Comparison of ENCODE assay signal across 31 cellular contexts in genomic region chr5:111107371-111107770, GRCh38. TPM values are rescaled to one million over a fixed set of nuclear protein-coding genes. Genes with fewer than 3 reads are reported as not detected.
"Had no signal": no experiment of that assay in that cellular context is flagged by ENCODE, and none has a peak within 500 bp of the region (broad histone marks: within the 10 kb centered on the region; RNA-seq: fewer than 3 reads in every experiment).

No MANE protein-coding gene starts in this region.

- H3K4me1 ChIP-seq: adrenal gland, colonic mucosa, gastroesophageal sphincter, heart right ventricle had no signal

- H3K27me3 ChIP-seq: adrenal gland, body of pancreas, colonic mucosa, dorsolateral prefrontal cortex, gastroesophageal sphincter, heart right ventricle had no signal

- DNase-seq: activated B cell treated with CpG ODN at 0.5 μM for 24 hours; activated CD4-positive, alpha-beta memory T cell treated with anti-CD3 and anti-CD28 coated beads, Interleukin-2, amount 10 ng/mL, durations not matched to agents 7 days and 5 days; activated CD4-positive, alpha-beta T cell treated with anti-CD3 and anti-CD28 coated beads, Interleukin-2, amount 10 ng/mL, durations not matched to agents 24 days and 14 days; activated CD4-positive, alpha-beta T cell treated with anti-CD3 and anti-CD28 coated beads, Interleukin-2, amount 50 U/mL, for 4 hours; activated CD8-positive, alpha-beta memory T cell treated with anti-CD3 and anti-CD28 coated beads, Interleukin-2, amount 50 U/mL, for 48 hours; activated gamma-delta T cell; activated naive CD4-positive, alpha-beta T cell; activated naive CD4-positive, alpha-beta T cell treated with anti-CD3 and anti-CD28 coated beads, Interleukin-2, amount 10 ng/mL, durations not matched to agents 7 days and 5 days; activated T-cell treated with anti-CD3 and anti-CD28 coated beads for 4 hours; activated T-cell treated with anti-CD3 and anti-CD28 coated beads, Interleukin-2, amount 50 U/mL, for 24 hours; activated T-cell treated with anti-CD3 and anti-CD28 coated beads, Interleukin-2, amount 50 U/mL, for 72 hours; adrenal gland; amygdala; aorta; body of pancreas; caudate nucleus; colonic mucosa; dorsolateral prefrontal cortex; effector memory CD4-positive, alpha-beta T cell; endodermal cell; heart right ventricle; SW 1271; T-cell; T1000; WERI-Rb-1 had no signal

- H3K4me3 Mint-ChIP-seq: activated B cell treated with CpG ODN at 0.5 μM for 24 hours; activated CD4-positive, alpha-beta memory T cell treated with anti-CD3 and anti-CD28 coated beads, Interleukin-2, amount 10 ng/mL, durations not matched to agents 7 days and 5 days; activated CD4-positive, alpha-beta T cell treated with anti-CD3 and anti-CD28 coated beads, Interleukin-2, amount 10 ng/mL, durations not matched to agents 24 days and 14 days; activated naive CD4-positive, alpha-beta T cell treated with anti-CD3 and anti-CD28 coated beads, Interleukin-2, amount 10 ng/mL, durations not matched to agents 7 days and 5 days; activated naive CD8-positive, alpha-beta T cell; activated T-cell treated with anti-CD3 and anti-CD28 coated beads, Interleukin-2, amount 50 U/mL, for 24 hours; activated T-cell treated with anti-CD3 and anti-CD28 coated beads, Interleukin-2, amount 50 U/mL, for 72 hours; endodermal cell; T-cell; T-helper 1 cell treated with Interleukin-12 subunit alpha and Interleukin-12 subunit beta and Interleukin-4 antibody, amounts not matched to agents 30 μg/mL and 1 μg/mL, for 36 hours; T-helper 2 cell treated with Interferon-gamma antibody and Interleukin-4, amounts not matched to agents 5 μg/mL and 100 μg/mL, for 36 hours had no signal

- H3K27me3 Mint-ChIP-seq: activated B cell treated with CpG ODN at 0.5 μM for 24 hours; activated CD4-positive, alpha-beta memory T cell treated with anti-CD3 and anti-CD28 coated beads, Interleukin-2, amount 10 ng/mL, durations not matched to agents 7 days and 5 days; activated CD4-positive, alpha-beta T cell treated with anti-CD3 and anti-CD28 coated beads, Interleukin-2, amount 10 ng/mL, durations not matched to agents 24 days and 14 days; activated naive CD4-positive, alpha-beta T cell treated with anti-CD3 and anti-CD28 coated beads, Interleukin-2, amount 10 ng/mL, durations not matched to agents 7 days and 5 days; activated naive CD8-positive, alpha-beta T cell; activated T-cell treated with anti-CD3 and anti-CD28 coated beads, Interleukin-2, amount 50 U/mL, for 24 hours; T-cell had no signal

- H3K4me3 ChIP-seq: adrenal gland, body of pancreas, colonic mucosa, dorsolateral prefrontal cortex, gastroesophageal sphincter, heart right ventricle had no signal

- H3K4me1 Mint-ChIP-seq: activated B cell treated with CpG ODN at 0.5 μM for 24 hours; activated naive CD4-positive, alpha-beta T cell treated with anti-CD3 and anti-CD28 coated beads, Interleukin-2, amount 10 ng/mL, durations not matched to agents 7 days and 5 days; endodermal cell had no signal

- H3K27ac Mint-ChIP-seq: activated B cell treated with CpG ODN at 0.5 μM for 24 hours; activated CD4-positive, alpha-beta memory T cell treated with anti-CD3 and anti-CD28 coated beads, Interleukin-2, amount 10 ng/mL, durations not matched to agents 7 days and 5 days; activated naive CD4-positive, alpha-beta T cell treated with anti-CD3 and anti-CD28 coated beads, Interleukin-2, amount 10 ng/mL, durations not matched to agents 7 days and 5 days; endodermal cell; T-cell; T-helper 1 cell treated with Interleukin-12 subunit alpha and Interleukin-12 subunit beta and Interleukin-4 antibody, amounts not matched to agents 30 μg/mL and 1 μg/mL, for 36 hours had no signal

- H3K27ac ChIP-seq: adrenal gland, body of pancreas, colonic mucosa, dorsolateral prefrontal cortex, gastroesophageal sphincter, heart right ventricle, WERI-Rb-1 had no signal

- H3K9me3 Mint-ChIP-seq: activated B cell treated with CpG ODN at 0.5 μM for 24 hours; activated CD4-positive, alpha-beta memory T cell treated with anti-CD3 and anti-CD28 coated beads, Interleukin-2, amount 10 ng/mL, durations not matched to agents 7 days and 5 days; activated CD4-positive, alpha-beta T cell treated with anti-CD3 and anti-CD28 coated beads, Interleukin-2, amount 10 ng/mL, durations not matched to agents 24 days and 14 days; activated naive CD4-positive, alpha-beta T cell treated with anti-CD3 and anti-CD28 coated beads, Interleukin-2, amount 10 ng/mL, durations not matched to agents 7 days and 5 days; activated T-cell treated with anti-CD3 and anti-CD28 coated beads, Interleukin-2, amount 50 U/mL, for 24 hours; activated T-cell treated with anti-CD3 and anti-CD28 coated beads, Interleukin-2, amount 50 U/mL, for 72 hours; endodermal cell; T-cell; T-helper 1 cell treated with Interleukin-12 subunit alpha and Interleukin-12 subunit beta and Interleukin-4 antibody, amounts not matched to agents 30 μg/mL and 1 μg/mL, for 36 hours; T-helper 2 cell treated with Interferon-gamma antibody and Interleukin-4, amounts not matched to agents 5 μg/mL and 100 μg/mL, for 36 hours had no signal

- H3K36me3 ChIP-seq: colonic mucosa had no signal

- ATAC-seq: activated CD4-positive, CD25-positive, alpha-beta regulatory T cell treated with anti-CD3 and anti-CD28 coated beads, Interleukin-2, amount 50 U/mL, for 24 hours; body of pancreas; esophagus mucosa; gastroesophageal sphincter; heart right ventricle; T-cell had no signal

- H3K9me3 ChIP-seq: adrenal gland, body of pancreas, colonic mucosa, gastroesophageal sphincter, heart right ventricle had no signal

RNA-seq across cellular contexts. Expression of gene TSLP, which starts 35.9 kb away (rescaled TPM):
- total RNA-seq: activated B cell treated with CpG ODN at 0.5 μM for 24 hours had no signal
